1 cellular context compared by ENCODE assay signal in genomic region chr7:142733271-142733670, GRCh38.
TF ChIP-seq lines count a peak whose summit lies in the region.

No MANE protein-coding gene starts in this region.

TF ChIP-seq in GM23338, 12 proteins besides CTCF, POLR2A, EP300 and RAD21 (continued from another document):
- TF ChIP-seq ETS1 (IDR thresholded peaks at IDR 0.05) (no peak), ZNF331 (CRISPR knock-in tag; IDR thresholded peaks at IDR 0.05; ENCODE audit: low read depth) (no peak), EZH2 (IDR thresholded peaks at IDR 0.05; ENCODE audit: low read depth, unreplicated experiment) (no peak)
